Comparison of ENCODE assay signal across 1 cellular context in the genomic region with DNA sequence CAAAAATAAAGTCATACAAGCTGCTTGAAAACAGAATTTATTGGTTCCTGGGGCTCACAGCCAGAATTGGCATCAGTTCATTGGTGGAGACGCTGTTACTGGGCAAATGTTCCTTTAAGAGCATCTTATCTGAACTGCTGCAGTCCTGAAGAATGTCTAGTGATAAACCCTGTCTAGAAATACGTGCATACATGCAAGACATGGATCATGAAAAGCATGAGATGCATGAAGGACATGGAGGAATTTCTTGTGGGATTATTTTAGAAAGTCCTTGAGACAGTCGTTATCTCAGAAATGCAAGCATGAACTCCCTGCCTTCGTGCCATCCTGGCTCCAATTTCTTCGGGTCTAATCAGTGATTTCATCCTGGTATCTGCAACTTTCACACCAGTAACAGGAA.
TF ChIP-seq lines count a peak whose summit lies in the region.

No MANE protein-coding gene starts in this region.

TF ChIP-seq in HEK293, 187 proteins besides CTCF, POLR2A, EP300 and RAD21 (continued from another document):
- TF ChIP-seq, protein P1, sequence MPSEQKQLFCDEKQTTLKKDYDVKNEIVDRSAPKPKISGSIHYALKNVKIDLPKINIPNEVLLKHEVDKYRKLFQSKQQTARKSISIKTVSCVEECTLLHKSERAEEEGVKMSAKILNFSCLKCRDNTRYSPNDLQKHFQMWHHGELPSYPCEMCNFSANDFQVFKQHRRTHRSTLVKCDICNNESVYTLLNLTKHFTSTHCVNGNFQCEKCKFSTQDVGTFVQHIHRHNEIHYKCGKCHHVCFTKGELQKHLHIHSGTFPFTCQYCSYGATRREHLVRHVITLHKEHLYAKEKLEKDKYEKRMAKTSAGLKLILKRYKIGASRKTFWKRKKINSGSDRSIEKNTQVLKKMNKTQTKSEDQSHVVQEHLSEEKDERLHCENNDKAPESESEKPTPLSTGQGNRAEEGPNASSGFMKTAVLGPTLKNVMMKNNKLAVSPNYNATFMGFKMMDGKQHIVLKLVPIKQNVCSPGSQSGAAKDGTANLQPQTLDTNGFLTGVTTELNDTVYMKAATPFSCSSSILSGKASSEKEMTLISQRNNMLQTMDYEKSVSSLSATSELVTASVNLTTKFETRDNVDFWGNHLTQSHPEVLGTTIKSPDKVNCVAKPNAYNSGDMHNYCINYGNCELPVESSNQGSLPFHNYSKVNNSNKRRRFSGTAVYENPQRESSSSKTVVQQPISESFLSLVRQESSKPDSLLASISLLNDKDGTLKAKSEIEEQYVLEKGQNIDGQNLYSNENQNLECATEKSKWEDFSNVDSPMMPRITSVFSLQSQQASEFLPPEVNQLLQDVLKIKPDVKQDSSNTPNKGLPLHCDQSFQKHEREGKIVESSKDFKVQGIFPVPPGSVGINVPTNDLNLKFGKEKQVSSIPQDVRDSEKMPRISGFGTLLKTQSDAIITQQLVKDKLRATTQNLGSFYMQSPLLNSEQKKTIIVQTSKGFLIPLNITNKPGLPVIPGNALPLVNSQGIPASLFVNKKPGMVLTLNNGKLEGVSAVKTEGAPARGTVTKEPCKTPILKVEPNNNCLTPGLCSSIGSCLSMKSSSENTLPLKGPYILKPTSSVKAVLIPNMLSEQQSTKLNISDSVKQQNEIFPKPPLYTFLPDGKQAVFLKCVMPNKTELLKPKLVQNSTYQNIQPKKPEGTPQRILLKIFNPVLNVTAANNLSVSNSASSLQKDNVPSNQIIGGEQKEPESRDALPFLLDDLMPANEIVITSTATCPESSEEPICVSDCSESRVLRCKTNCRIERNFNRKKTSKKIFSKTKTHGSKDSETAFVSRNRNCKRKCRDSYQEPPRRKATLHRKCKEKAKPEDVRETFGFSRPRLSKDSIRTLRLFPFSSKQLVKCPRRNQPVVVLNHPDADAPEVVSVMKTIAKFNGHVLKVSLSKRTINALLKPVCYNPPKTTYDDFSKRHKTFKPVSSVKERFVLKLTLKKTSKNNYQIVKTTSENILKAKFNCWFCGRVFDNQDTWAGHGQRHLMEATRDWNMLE (tag by site-specific recombination; conservative IDR thresholded peaks at IDR 0.05; ENCODE audit: low read depth) = no peak
- TF ChIP-seq ZNF544 (tag by site-specific recombination; IDR thresholded peaks at IDR 0.05) = no peak
